ENCODE assay signal across 8 cellular contexts in the genomic region with DNA sequence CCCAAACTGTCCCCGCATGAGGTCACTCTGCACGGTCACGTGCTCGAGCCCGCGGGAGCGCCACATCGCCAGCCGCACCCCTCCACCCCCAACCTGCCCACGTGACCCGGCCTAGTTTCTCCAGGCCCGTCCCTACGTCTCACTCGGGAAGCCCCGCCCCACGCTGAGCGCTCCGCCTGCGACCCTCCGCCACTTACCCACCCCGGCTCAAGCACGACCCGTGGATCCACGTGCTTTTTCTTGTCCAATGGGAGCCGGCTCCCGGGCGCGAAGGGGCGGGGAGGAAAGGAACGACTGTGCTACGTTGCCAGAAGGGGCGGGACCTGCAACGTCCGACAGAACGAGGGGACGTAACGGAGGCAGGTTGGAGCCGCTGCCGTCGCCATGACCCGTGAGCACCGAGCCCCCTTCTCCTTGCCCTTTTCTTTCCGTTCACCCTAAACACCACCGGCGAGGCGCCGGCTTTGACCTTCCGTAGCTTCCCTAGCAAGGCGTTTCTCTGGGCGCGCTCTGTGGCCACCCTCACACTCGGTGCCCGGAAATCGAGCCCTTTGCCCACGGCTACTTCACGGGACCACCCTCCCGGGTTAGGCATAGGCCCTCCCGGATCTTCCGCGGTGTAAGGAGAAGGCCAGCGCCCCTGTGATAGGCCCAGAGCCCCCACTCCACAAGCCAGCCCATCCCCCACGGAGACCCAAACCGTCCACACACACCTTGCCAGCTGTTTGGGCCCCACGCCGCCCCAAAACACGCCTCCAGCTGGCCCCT.
A peak's percentile ranks its signal among the peaks of the same experiment; 100 is the strongest.
DNase-seq lines count a peak whose midpoint lies in the region; ATAC-seq and TF ChIP-seq lines count a peak whose summit lies in the region.

Gene SERF2 (plus strand): TSS at position 328 of the 768 bp plus-strand sequence. CDS start 57 bp downstream, at position 385.

- peak; percentile 97 for DNase-seq in AG09309 (ENCODE audit: low read depth)
- DNase-seq in NCI-H446 treated with DMSO at 0.1 percent for 48 hours (lab: John Stamatoyannopoulos, UW): peak; percentile 97
- DNase-seq in cerebellar cortex (ENCODE audit: low spot score): peak; percentile 99
- DNase-seq in islet precursor cell: peak; percentile 100
- peak; percentile 100 for DNase-seq in stimulated activated CD4-positive, alpha-beta T cell treated with anti-CD3 and anti-CD28 coated beads, Interleukin-12 subunit alpha, Interleukin-12 subunit beta, amount 100 ng/mL, for 48 hours (ENCODE audit: low read depth in 2 of 3, low spot score in 1 of 3)

- peak; percentile 86 for ATAC-seq in GM19025 (IDR thresholded peaks at IDR 0.05; ENCODE audit: low read depth, unreplicated experiment)
- peak; percentile 81 for ATAC-seq in HG03342 (IDR thresholded peaks at IDR 0.05; ENCODE audit: unreplicated experiment)
- ATAC-seq in activated CD4-positive, CD25-positive, alpha-beta regulatory T cell treated with anti-CD3 and anti-CD28 coated beads, Interleukin-2, amount 50 U/mL, for 24 hours: peak; percentile 94

- H3K4me3 ChIP-seq in AG09309 (ENCODE audit: control insufficient read depth, low read depth, low read length): peak within 1 kb of the TSS; percentile 74

- no peak for TF ChIP-seq CTCF in AG09309 (IDR thresholded peaks at IDR 0.05; ENCODE audit: control insufficient read depth, insufficient read depth, low read depth, low read length, missing control alignments)

Comparison
In these comparisons a context has a peak if more than half of its experiments do, and no peak if none do; other contexts are left out.
1. Peak in every context shown above with its lines: DNase-seq, ATAC-seq and H3K4me3 ChIP-seq.